In the genomic region with DNA sequence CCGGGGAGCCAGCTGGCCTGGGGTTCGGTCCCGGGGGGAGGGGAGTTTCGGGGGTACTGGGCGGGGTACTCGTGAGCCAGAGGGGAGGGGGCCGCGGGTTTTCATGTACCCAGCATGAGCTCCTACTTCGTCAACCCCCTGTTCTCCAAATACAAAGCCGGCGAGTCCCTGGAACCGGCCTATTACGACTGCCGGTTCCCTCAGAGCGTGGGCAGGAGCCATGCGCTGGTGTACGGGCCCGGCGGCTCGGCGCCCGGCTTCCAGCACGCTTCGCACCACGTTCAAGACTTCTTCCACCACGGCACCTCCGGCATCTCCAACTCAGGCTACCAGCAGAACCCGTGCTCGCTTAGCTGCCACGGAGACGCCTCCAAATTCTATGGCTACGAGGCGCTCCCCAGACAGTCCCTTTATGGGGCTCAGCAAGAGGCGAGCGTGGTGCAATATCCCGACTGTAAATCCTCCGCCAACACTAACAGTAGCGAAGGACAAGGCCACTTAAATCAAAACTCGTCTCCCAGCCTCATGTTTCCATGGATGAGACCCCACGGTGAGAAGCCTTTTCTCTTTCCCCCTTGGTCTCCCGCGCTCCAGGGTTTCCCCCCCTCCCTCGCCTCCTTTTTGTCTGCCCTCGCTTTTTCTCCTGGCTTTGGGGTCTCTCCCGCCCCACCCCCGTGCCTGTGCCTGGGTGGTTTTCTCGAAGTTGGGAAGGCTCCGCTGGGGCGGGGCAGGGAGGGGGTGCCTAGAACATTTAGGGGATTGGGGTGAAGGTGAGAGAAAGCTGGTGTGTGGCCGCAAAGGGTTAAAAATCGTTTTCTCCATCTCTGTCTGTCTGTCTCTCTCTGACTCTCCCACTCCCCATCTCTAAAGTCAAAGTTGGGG, we compare ENCODE assay signal across 10 cellular contexts. TPM values are rescaled to one million over a fixed set of nuclear protein-coding genes. Genes with fewer than 3 reads are reported as not detected.
DNase-seq lines count a peak whose midpoint lies in the region; ATAC-seq, FAIRE-seq and TF ChIP-seq lines count a peak whose summit lies in the region.
"Had no signal": no experiment of that assay in that cellular context is flagged by ENCODE, and none has a peak within 500 bp of the region (broad histone marks: within the 10 kb centered on the region; RNA-seq: fewer than 3 reads in every experiment).

No MANE protein-coding gene starts in this region.

- CTCF ChIA-PET in activated CD4-positive, alpha-beta T cell treated with anti-CD3 and anti-CD28 coated beads for 36 hours (lab: Charles Lee), result interaction anchor here (0.8 to 6.4 kb wide), 9 partner anchors 9 to 370 kb away, joined by 3 to 71 read pairs (median 3); partner anchors contain the start of genes HOXC5 and HOXC9
- CTCF ChIA-PET in activated B cell treated with CpG ODN at 0.5 μM for 24 hours (lab: Charles Lee), result interaction anchor here (0.9 to 7.4 kb wide), 5 partner anchors 23 to 198 kb away, joined by 3 to 78 read pairs (median 8); partner anchors contain the start of genes HOXC5 and SMUG1

- H3K36me3 Mint-ChIP-seq in activated CD4-positive, alpha-beta T cell treated with anti-CD3 and anti-CD28 coated beads for 36 hours (ENCODE audit: low read depth), result no peaks in the 10 kb centered on the region
- no peaks in the 10 kb centered on the region for H3K36me3 Mint-ChIP-seq in activated B cell treated with CpG ODN at 0.5 μM for 24 hours (ENCODE audit: low read depth)

- POLR2A ChIA-PET in activated CD4-positive, alpha-beta T cell treated with anti-CD3 and anti-CD28 coated beads for 36 hours (lab: Charles Lee), result interaction anchor here (0.7 kb wide), 1 partner anchor 14 kb away, joined by 6 read pairs; no protein-coding TSS in a partner anchor
- POLR2A ChIA-PET in activated B cell treated with CpG ODN at 0.5 μM for 24 hours (lab: Charles Lee), result interaction anchor here (1.0 to 1.2 kb wide), 3 partner anchors 8 to 14 kb away, joined by 3 to 9 read pairs (median 9); no protein-coding TSS in a partner anchor

- H3K4me1 ChIP-seq in iPS-15b (ENCODE audit: control insufficient read depth, insufficient read depth, low read length), result no peaks in the 10 kb centered on the region
- H3K4me1 ChIP-seq in suprapubic skin, result peaks cover 77% of the 10 kb centered on the region

- H3K9me3 ChIP-seq in iPS-15b (ENCODE audit: control insufficient read depth, insufficient read depth, low read length) (no peaks in the 10 kb centered on the region), suprapubic skin (no peaks in the 10 kb centered on the region)

- peaks cover 31% of the 10 kb centered on the region for H3K4me1 Mint-ChIP-seq in activated CD4-positive, alpha-beta T cell treated with anti-CD3 and anti-CD28 coated beads for 36 hours
- peaks cover 29% of the 10 kb centered on the region for H3K4me1 Mint-ChIP-seq in activated B cell treated with CpG ODN at 0.5 μM for 24 hours

- ATAC-seq in activated CD4-positive, alpha-beta T cell treated with anti-CD3 and anti-CD28 coated beads for 36 hours, result no peak
- ATAC-seq in activated B cell treated with CpG ODN at 0.5 μM for 24 hours (ENCODE audit: low read depth), result peak; percentile 42
- ATAC-seq in HG03175 (IDR thresholded peaks at IDR 0.05; ENCODE audit: unreplicated experiment), result no peak

- peaks cover 95% of the 10 kb centered on the region for H3K27me3 ChIP-seq in iPS-15b (ENCODE audit: control insufficient read depth, insufficient read depth, low read length)
- H3K27me3 ChIP-seq in suprapubic skin, result peaks cover 19% of the 10 kb centered on the region

- no peak for FAIRE-seq in RCC 7860 (lab: Jason Lieb, UNC)

- intact Hi-C loops in activated CD4-positive, alpha-beta T cell treated with anti-CD3 and anti-CD28 coated beads for 36 hours (cut with DNase I, micrococcal nuclease), result loop anchor here in 1 of 2 experiments (5.0 kb wide), 1 partner anchor 38 kb away; no protein-coding TSS in a partner anchor
- intact Hi-C loops in activated B cell treated with CpG ODN at 0.5 μM for 24 hours (cut with micrococcal nuclease), result loop anchor here (5.0 to 10.0 kb wide), 4 partner anchors 38 to 385 kb away; partner anchors contain the start of gene CISTR

- TF ChIP-seq CTCF in activated B cell treated with CpG ODN at 0.5 μM for 24 hours (IDR thresholded peaks at IDR 0.05) (no peak), suprapubic skin (IDR thresholded peaks at IDR 0.05) (no peak)

- H3K9me3 Mint-ChIP-seq in activated CD4-positive, alpha-beta T cell treated with anti-CD3 and anti-CD28 coated beads for 36 hours (ENCODE audit: low read depth), result no peaks in the 10 kb centered on the region
- no peaks in the 10 kb centered on the region for H3K9me3 Mint-ChIP-seq in activated B cell treated with CpG ODN at 0.5 μM for 24 hours

- 15% methylated on average over 39 of the region's 51 CpGs for WGBS in suprapubic skin

- no peak for TF ChIP-seq POLR2A in suprapubic skin (IDR thresholded peaks at IDR 0.05)

- H3K27me3 Mint-ChIP-seq in activated CD4-positive, alpha-beta T cell treated with anti-CD3 and anti-CD28 coated beads for 36 hours, result peaks cover 81% of the 10 kb centered on the region
- H3K27me3 Mint-ChIP-seq in activated B cell treated with CpG ODN at 0.5 μM for 24 hours, result peaks cover 72% of the 10 kb centered on the region

- H3K27ac Mint-ChIP-seq in activated CD4-positive, alpha-beta T cell treated with anti-CD3 and anti-CD28 coated beads for 36 hours, result no peak overlapping the region
- H3K27ac Mint-ChIP-seq in activated B cell treated with CpG ODN at 0.5 μM for 24 hours, result no peak overlapping the region

- no peaks in the 10 kb centered on the region for H3K36me3 ChIP-seq in iPS-15b (ENCODE audit: control insufficient read depth, insufficient read depth, low read length)
- no peaks in the 10 kb centered on the region for H3K36me3 ChIP-seq in suprapubic skin

- no peak overlapping the region for H3K9ac ChIP-seq in iPS-15b (ENCODE audit: low read depth, low read length)

- H3K4me3 ChIP-seq in iPS-15b (ENCODE audit: low read depth, low read length), result peak overlapping the region; percentile 32
- H3K4me3 ChIP-seq in suprapubic skin, result peak overlapping the region; percentile 63

- DNase-seq in activated CD4-positive, alpha-beta T cell treated with anti-CD3 and anti-CD28 coated beads for 36 hours, result peak; percentile 62
- DNase-seq in activated CD4-positive, alpha-beta T cell treated with anti-CD3 and anti-CD28 coated beads for 1 hour, result no peak
- no peak for DNase-seq in activated B cell treated with CpG ODN at 0.5 μM for 24 hours
- no peak for DNase-seq in suprapubic skin (ENCODE audit: low spot score in 2 of 2)
- no peak for DNase-seq in NAMALWA (ENCODE audit: low spot score)
- DNase-seq in RCC 7860 (ENCODE audit: low spot score), result no peak
- DNase-seq: cortex of kidney, NCI-H524 treated with DMSO at 0.1 percent for 48 hours had no signal

- peak overlapping the region; percentile 98 for H3K27ac ChIP-seq in suprapubic skin

- no peak for TF ChIP-seq EP300 in suprapubic skin (IDR thresholded peaks at IDR 0.05)

- peak overlapping the region; percentile 59 for H3K4me3 Mint-ChIP-seq in activated CD4-positive, alpha-beta T cell treated with anti-CD3 and anti-CD28 coated beads for 36 hours
- peak overlapping the region; percentile 72 for H3K4me3 Mint-ChIP-seq in activated B cell treated with CpG ODN at 0.5 μM for 24 hours

RNA-seq across cellular contexts. Expression of gene HOXC8, which starts 0.6 kb away (rescaled TPM):
- not detected for total RNA-seq in activated CD4-positive, alpha-beta T cell treated with anti-CD3 and anti-CD28 coated beads for 36 hours
- total RNA-seq in activated B cell treated with CpG ODN at 0.5 μM for 24 hours, result not detected in 2 replicates
- 1 to 10 TPM in 3 of 4 donors, under 1 TPM in 1; 0.23 to 8.4 (median 1.6) TPM for total RNA-seq in suprapubic skin

RNA-seq across cellular contexts. Expression of gene HOXC9, which starts 9.5 kb away (rescaled TPM):
- total RNA-seq in activated CD4-positive, alpha-beta T cell treated with anti-CD3 and anti-CD28 coated beads for 36 hours, result not detected
- total RNA-seq in activated B cell treated with CpG ODN at 0.5 μM for 24 hours (not detected in 2 replicates), suprapubic skin (10 to 100 TPM in 1 of 4 donors, 1 to 10 TPM in 3; 4.9 to 12.2 (median 6.1) TPM)

RNA-seq across cellular contexts. Expression of gene HOXC6, which starts 18.8 kb away (rescaled TPM):
- total RNA-seq in activated CD4-positive, alpha-beta T cell treated with anti-CD3 and anti-CD28 coated beads for 36 hours, result not detected
- total RNA-seq in activated B cell treated with CpG ODN at 0.5 μM for 24 hours (not detected in 2 replicates), suprapubic skin (1 to 10 TPM in 3 of 4 donors, under 1 TPM in 1; 0.98 to 6.2 (median 2.4) TPM)

RNA-seq across cellular contexts. Expression of gene HOXC5, which starts 23.4 kb away (rescaled TPM):
- not detected for total RNA-seq in activated CD4-positive, alpha-beta T cell treated with anti-CD3 and anti-CD28 coated beads for 36 hours
- total RNA-seq in activated B cell treated with CpG ODN at 0.5 μM for 24 hours (not detected in 2 replicates), suprapubic skin (1 to 10 TPM in 1 of 4 donors, under 1 TPM in 2, not detected in 1; 0.26 to 3.5 (median 0.49) TPM)

RNA-seq across cellular contexts. Expression of gene HOXC10, which starts 24.5 kb away (rescaled TPM):
- not detected for total RNA-seq in activated CD4-positive, alpha-beta T cell treated with anti-CD3 and anti-CD28 coated beads for 36 hours
- total RNA-seq in activated B cell treated with CpG ODN at 0.5 μM for 24 hours (not detected in 2 replicates), suprapubic skin (10 to 100 TPM in 3 of 4 donors, 1 to 10 TPM in 1; 8.8 to 24.7 (median 13.3) TPM)
